In genomic region chr6:11233936-11234573, GRCh38 we compare ENCODE assay signal across 11 cellular contexts. TPM values are rescaled to one million over a fixed set of nuclear protein-coding genes. Genes with fewer than 3 reads are reported as not detected.
DNase-seq lines count a peak whose midpoint lies in the region; ATAC-seq and TF ChIP-seq lines count a peak whose summit lies in the region.
"Had no signal": no experiment of that assay in that cellular context is flagged by ENCODE, and none has a peak within 500 bp of the region (broad histone marks: within the 10 kb centered on the region; RNA-seq: fewer than 3 reads in every experiment).

No MANE protein-coding gene starts in this region.

- H3K4me1 ChIP-seq in right atrium auricular region = peaks cover 0 to 20% of the 10 kb centered on the region in 2 donors
- peaks cover 28% of the 10 kb centered on the region for H3K4me1 ChIP-seq in upper lobe of right lung

- intact Hi-C loops in left ventricle myocardium superior (cut with micrococcal nuclease) (loop anchor here (5.0 kb wide), 1 partner anchor 263 kb away; no protein-coding TSS in a partner anchor), upper lobe of right lung (cut with DNase I) (no loop called here), dorsolateral prefrontal cortex (cut with DNase I) (loop anchor here (5.0 to 10.0 kb wide), 3 partner anchors 142 to 341 kb away; partner anchors contain the start of gene SMIM13 (in 1 of the 2))

- ATAC-seq in left ventricle myocardium superior (no peak), upper lobe of right lung (no peak)
- no peak for ATAC-seq in activated naive CD8-positive, alpha-beta T cell treated with anti-CD3 and anti-CD28 coated beads, Interleukin-2, amount 10 ng/mL, durations not matched to agents 7 days and 5 days (ENCODE audit: low read depth)
- no peak for ATAC-seq in naive thymus-derived CD8-positive, alpha-beta T cell
- ATAC-seq: Panc1 had no signal

- no peaks in the 10 kb centered on the region for H3K9me3 Mint-ChIP-seq in activated naive CD8-positive, alpha-beta T cell treated with anti-CD3 and anti-CD28 coated beads, Interleukin-2, amount 10 ng/mL, durations not matched to agents 7 days and 5 days
- no peaks in the 10 kb centered on the region for H3K9me3 Mint-ChIP-seq in naive thymus-derived CD8-positive, alpha-beta T cell

- peak overlapping the region; percentile 87 for H3K4me3 Mint-ChIP-seq in activated naive CD8-positive, alpha-beta T cell treated with anti-CD3 and anti-CD28 coated beads, Interleukin-2, amount 10 ng/mL, durations not matched to agents 7 days and 5 days
- H3K4me3 Mint-ChIP-seq in naive thymus-derived CD8-positive, alpha-beta T cell = peak overlapping the region in 8 of 10 donors; percentile 14 to 97 (median 60)

- H3K4me3 ChIP-seq in right atrium auricular region = no peak overlapping the region
- no peak overlapping the region for H3K4me3 ChIP-seq in upper lobe of right lung
- H3K4me3 ChIP-seq in dorsolateral prefrontal cortex = no peak overlapping the region

- H3K27me3 ChIP-seq in right atrium auricular region = no peaks in the 10 kb centered on the region
- H3K27me3 ChIP-seq in upper lobe of right lung = no peaks in the 10 kb centered on the region
- no peaks in the 10 kb centered on the region for H3K27me3 ChIP-seq in dorsolateral prefrontal cortex

- H3K9me3 ChIP-seq in right atrium auricular region (no peaks in the 10 kb centered on the region), upper lobe of right lung (no peaks in the 10 kb centered on the region)

- peak overlapping the region; percentile 95 for H3K27ac Mint-ChIP-seq in activated naive CD8-positive, alpha-beta T cell treated with anti-CD3 and anti-CD28 coated beads, Interleukin-2, amount 10 ng/mL, durations not matched to agents 7 days and 5 days
- H3K27ac Mint-ChIP-seq in naive thymus-derived CD8-positive, alpha-beta T cell = peak overlapping the region in 7 of 10 donors; percentile 6 to 99 (median 91)

- peaks cover 44% of the 10 kb centered on the region for H3K4me1 Mint-ChIP-seq in activated naive CD8-positive, alpha-beta T cell treated with anti-CD3 and anti-CD28 coated beads, Interleukin-2, amount 10 ng/mL, durations not matched to agents 7 days and 5 days
- H3K4me1 Mint-ChIP-seq in naive thymus-derived CD8-positive, alpha-beta T cell = peaks cover 18 to 73% (median 37%) of the 10 kb centered on the region in 4 donors

- H3K27ac ChIP-seq in right atrium auricular region = peak overlapping the region; percentile 91 to 92
- H3K27ac ChIP-seq in upper lobe of right lung = peak overlapping the region; percentile 94
- H3K27ac ChIP-seq in dorsolateral prefrontal cortex = no peak overlapping the region

- peaks cover 32% of the 10 kb centered on the region for H3K36me3 Mint-ChIP-seq in activated naive CD8-positive, alpha-beta T cell treated with anti-CD3 and anti-CD28 coated beads, Interleukin-2, amount 10 ng/mL, durations not matched to agents 7 days and 5 days
- no peaks in the 10 kb centered on the region for H3K36me3 Mint-ChIP-seq in naive thymus-derived CD8-positive, alpha-beta T cell

- H3K36me3 ChIP-seq in right atrium auricular region (peaks cover 7% of the 10 kb centered on the region), upper lobe of right lung (no peaks in the 10 kb centered on the region)

- POLR2A ChIA-PET in activated naive CD8-positive, alpha-beta T cell treated with anti-CD3 and anti-CD28 coated beads, Interleukin-2, amount 10 ng/mL, durations not matched to agents 7 days and 5 days (lab: Charles Lee) = interaction anchor here (1.2 to 4.2 kb wide), 9 partner anchors 8 to 147 kb away, joined by 4 to 68 read pairs (median 11); partner anchors contain the start of gene SMIM13
- POLR2A ChIA-PET in naive thymus-derived CD8-positive, alpha-beta T cell (lab: Charles Lee) = interaction anchor here (0.6 kb wide), 1 partner anchor 148 kb away, joined by 4 read pairs; no protein-coding TSS in a partner anchor

- no peak for DNase-seq in right atrium auricular region (ENCODE audit: low spot score)
- DNase-seq in left ventricle myocardium superior = no peak
- no peak for DNase-seq in activated naive CD8-positive, alpha-beta T cell treated with anti-CD3 and anti-CD28 coated beads, Interleukin-2, amount 10 ng/mL, durations not matched to agents 7 days and 5 days
- no peak for DNase-seq in naive thymus-derived CD8-positive, alpha-beta T cell
- no peak for DNase-seq in upper lobe of right lung
- no peak for DNase-seq in dorsolateral prefrontal cortex
- no peak for DNase-seq in NCI-H2081 treated with DMSO at 0.1 percent for 48 hours (lab: John Stamatoyannopoulos, UW)
- no peak for DNase-seq in globus pallidus (ENCODE audit: low spot score)
- DNase-seq: NCI-H1436 treated with DMSO at 0.1 percent for 48 hours; stimulated activated naive CD4-positive, alpha-beta T cell had no signal

- TF ChIP-seq CTCF in right atrium auricular region (IDR thresholded peaks at IDR 0.05) (no peak), upper lobe of right lung (IDR thresholded peaks at IDR 0.05) (no peak), dorsolateral prefrontal cortex (IDR thresholded peaks at IDR 0.05 in 54 of 56, conservative IDR thresholded peaks at IDR 0.05 in 2 of 56; ENCODE audit: low read depth in 1 of 56, partially characterized antibody in 56 of 56) (no peak)

- no peaks in the 10 kb centered on the region for H3K27me3 Mint-ChIP-seq in activated naive CD8-positive, alpha-beta T cell treated with anti-CD3 and anti-CD28 coated beads, Interleukin-2, amount 10 ng/mL, durations not matched to agents 7 days and 5 days
- H3K27me3 Mint-ChIP-seq in naive thymus-derived CD8-positive, alpha-beta T cell = no peaks in the 10 kb centered on the region

RNA-seq across cellular contexts. Expression of gene NEDD9, which starts 1.6 kb away (rescaled TPM):
- total RNA-seq in right atrium auricular region (10 to 100 TPM; 47.3 to 56.2 TPM), left ventricle myocardium superior (31.1 TPM), upper lobe of right lung (194 TPM), dorsolateral prefrontal cortex (10 to 100 TPM in 118 of 120 experiments, 1 to 10 TPM in 2; 7.7 to 36.0 (median 17.1) TPM)
- total RNA-seq in activated naive CD8-positive, alpha-beta T cell treated with anti-CD3 and anti-CD28 coated beads, Interleukin-2, amount 10 ng/mL, durations not matched to agents 7 days and 5 days = 10 to 100 TPM; 72.2 to 80.8 TPM
- 10 to 100 TPM; 32.4 to 34.7 TPM for total RNA-seq in naive thymus-derived CD8-positive, alpha-beta T cell
- 10 to 100 TPM; 14.7 to 20.2 (median 17.3) TPM for polyA plus RNA-seq in naive thymus-derived CD8-positive, alpha-beta T cell

Comparison
In these comparisons a context has a peak if more than half of its experiments do, and no peak if none do; other contexts are left out.
1. H3K27ac ChIP-seq: peak in right atrium auricular region (2 of 2) and upper lobe of right lung (single experiment); none in dorsolateral prefrontal cortex (0 of 59).